ENCODE assay signal across 24 cellular contexts in genomic region chr1:198273901-198274300, GRCh38.
DNase-seq lines count a peak whose midpoint lies in the region; ATAC-seq, FAIRE-seq and TF ChIP-seq lines count a peak whose summit lies in the region.
"Had no signal": no experiment of that assay in that cellular context is flagged by ENCODE, and none has a peak within 500 bp of the region (broad histone marks: within the 10 kb centered on the region; RNA-seq: fewer than 3 reads in every experiment).

No MANE protein-coding gene starts in this region.

- no peak for FAIRE-seq in astrocyte (lab: Jason Lieb, UNC)
- FAIRE-seq: urothelium cell line had no signal

- ATAC-seq in IMR-90 (ENCODE audit: low read depth), result no peak
- ATAC-seq in stimulated activated naive CD8-positive, alpha-beta T cell treated with anti-CD3 and anti-CD28 coated beads, Interleukin-15, Interleukin-2, amounts not matched to agents 100 U/mL and 50 U/mL, for 24 hours, result no peak
- ATAC-seq: activated T-helper 17 cell treated with anti-CD3 and anti-CD28 coated beads, Interleukin-2, amount 50 U/mL, for 72 hours; foreskin keratinocyte; naive thymus-derived CD8-positive, alpha-beta T cell; stimulated activated memory B cell treated with anti-CD40 and anti-IgM and Interleukin-4, amounts not matched to agents 10 μg/mL and 1 μg/mL and 100 μg/mL, for 72 hours had no signal

- CTCF ChIA-PET in IMR-90 (lab: Yijun Ruan, JAX), result interaction anchor here (0.8 kb wide), 1 partner anchor 120 kb away, joined by 3 read pairs; no protein-coding TSS in a partner anchor

- H3K18ac ChIP-seq in IMR-90 (ENCODE audit: low read depth, low read length), result peak overlapping the region; percentile 75; the same call in 1 of the 2 replicates

- intact Hi-C loops in IMR-90 (cut with micrococcal nuclease) (loop anchor here (5.0 to 10.0 kb wide), 3 partner anchors 102 to 189 kb away; partner anchors contain the start of gene NEK7), ascending aorta (cut with DNase I) (no loop called here)

- H3K36me3 ChIP-seq in IMR-90 (ENCODE audit: control insufficient read depth, insufficient read depth, low read length) (peaks cover 3% of the 10 kb centered on the region; the same call in 1 of the 2 replicates), astrocyte (ENCODE audit: insufficient read depth, low read length) (no peaks in the 10 kb centered on the region), smooth muscle cell (ENCODE audit: low read depth) (no peaks in the 10 kb centered on the region), ascending aorta (no peaks in the 10 kb centered on the region)
- H3K36me3 ChIP-seq: ovary had no signal

- POLR2A ChIA-PET in IMR-90 (lab: Charles Lee; ENCODE audit: unreplicated experiment), result no interaction called here

- H3K79me1 ChIP-seq in IMR-90 (ENCODE audit: low read depth in 1 of 2, low read length in 2 of 2), result peaks cover 9 to 26% of the 10 kb centered on the region in 2 experiments

- H3K23ac ChIP-seq in IMR-90 (ENCODE audit: low read depth, low read length), result no peak overlapping the region; the same call in 1 of the 2 replicates

- H3K14ac ChIP-seq in IMR-90 (replicated peaks; ENCODE audit: low read depth, low read length), result no peak overlapping the region; the same call in 1 of the 2 replicates

- no peak overlapping the region for H4K91ac ChIP-seq in IMR-90 (ENCODE audit: insufficient read depth, low read depth, low read length)

- no peak overlapping the region for H2AK9ac ChIP-seq in IMR-90 (replicated peaks; ENCODE audit: low read depth, low read length, poor library complexity)

- H3K4me1 Mint-ChIP-seq in activated naive CD4-positive, alpha-beta T cell treated with anti-CD3 and anti-CD28 coated beads, Interleukin-2, amount 50 U/mL, for 24 hours, result peaks cover 27% of the 10 kb centered on the region
- peaks cover 14% of the 10 kb centered on the region for H3K4me1 Mint-ChIP-seq in astrocyte (ENCODE audit: low read depth, unreplicated experiment)
- H3K4me1 Mint-ChIP-seq: activated T-helper 17 cell treated with anti-CD3 and anti-CD28 coated beads, Interleukin-2, amount 50 U/mL, for 72 hours; stimulated activated memory B cell treated with anti-CD40 and anti-IgM and Interleukin-4, amounts not matched to agents 10 μg/mL and 1 μg/mL and 100 μg/mL, for 72 hours had no signal

- no peak overlapping the region for H3K56ac ChIP-seq in IMR-90 (ENCODE audit: extremely low read depth, insufficient read depth, low read length)

- peak overlapping the region; percentile 14; the same call in 1 of the 2 replicates for H2BK20ac ChIP-seq in IMR-90 (ENCODE audit: low read depth, low read length)

- H3K4ac ChIP-seq in IMR-90 (ENCODE audit: low read depth, low read length), result peak overlapping the region; percentile 4; the same call in 1 of the 2 replicates

- DNase-seq in activated naive CD4-positive, alpha-beta T cell treated with anti-CD3 and anti-CD28 coated beads, Interleukin-2, amount 50 U/mL, for 16 hours, result no peak
- no peak for DNase-seq in IMR-90
- no peak for DNase-seq in astrocyte (ENCODE audit: low read depth)
- DNase-seq in smooth muscle cell (lab: John Stamatoyannopoulos, UW; ENCODE audit: unreplicated experiment), result no peak
- DNase-seq in DMS53 (lab: John Stamatoyannopoulos, UW), result no peak
- DNase-seq in stimulated activated naive CD8-positive, alpha-beta T cell treated with anti-CD3 and anti-CD28 coated beads, Interleukin-15, Interleukin-2, amounts not matched to agents 100 U/mL and 50 U/mL, for 24 hours, result no peak
- no peak for DNase-seq in ascending aorta (ENCODE audit: low spot score in 2 of 2)
- DNase-seq: activated CD4-positive, alpha-beta T cell treated with anti-CD3 and anti-CD28 coated beads for 48 hours; erythroblast; foreskin keratinocyte; midbrain; naive thymus-derived CD8-positive, alpha-beta T cell; NCI-H1436 treated with DMSO at 0.1 percent for 48 hours; NCI-H526; ovary; spleen; stimulated activated CD4-positive, alpha-beta T cell treated with anti-CD3 and anti-CD28 coated beads, Interleukin-2, amount 100 ng/mL, for 48 hours had no signal

- BruUV-seq in IMR-90 (replicated peaks; lab: Mats Ljungman, UMichigan), result no TSS peak

- dilution Hi-C loops in IMR-90 (cut with HindIII; ENCODE audit: low sequenced_read_pairs, unreplicated experiment), result no loop called here

- H3K9me1 ChIP-seq in IMR-90 (ENCODE audit: insufficient read depth, low read length), result no peaks in the 10 kb centered on the region

- no peak overlapping the region for H2BK15ac ChIP-seq in IMR-90 (ENCODE audit: low read depth, low read length)

- no peak overlapping the region; the same call in 1 of the 2 replicates for H2AK5ac ChIP-seq in IMR-90 (ENCODE audit: low read depth, low read length)

- no peak overlapping the region for H3K4me3 ChIP-seq in IMR-90 (ENCODE audit: insufficient read depth, low read depth, low read length)
- no peak overlapping the region for H3K4me3 ChIP-seq in astrocyte (ENCODE audit: insufficient read depth, low read depth, low read length)
- H3K4me3 ChIP-seq in smooth muscle cell, result no peak overlapping the region
- H3K4me3 ChIP-seq in ascending aorta, result no peak overlapping the region
- H3K4me3 ChIP-seq: BLaER1 treated with 17β-estradiol and CSF1 and Interleukin-3, amounts not matched to agents 10 nM and 100 nM; ovary; spleen had no signal

- H4K5ac ChIP-seq in IMR-90 (ENCODE audit: low read depth, low read length), result peak overlapping the region; percentile 55; the same call in 1 of the 2 replicates

- no peaks in the 10 kb centered on the region for H3K27me3 ChIP-seq in IMR-90 (ENCODE audit: control insufficient read depth, insufficient read depth, low read length)
- H3K27me3 ChIP-seq in astrocyte (ENCODE audit: insufficient read depth, low read length), result no peaks in the 10 kb centered on the region
- H3K27me3 ChIP-seq in smooth muscle cell (ENCODE audit: low read depth), result no peaks in the 10 kb centered on the region
- H3K27me3 ChIP-seq in ascending aorta, result no peaks in the 10 kb centered on the region
- H3K27me3 ChIP-seq: BLaER1 treated with 17β-estradiol and CSF1 and Interleukin-3, amounts not matched to agents 10 nM and 100 nM; foreskin keratinocyte; ovary; spleen had no signal

- H3K9me3 ChIP-seq in IMR-90 (ENCODE audit: control insufficient read depth, insufficient read depth, low read length), result no peaks in the 10 kb centered on the region; the same call in 1 of the 2 replicates
- H3K9me3 ChIP-seq in astrocyte (ENCODE audit: insufficient read depth, low read depth, low read length), result no peaks in the 10 kb centered on the region
- H3K9me3 ChIP-seq in smooth muscle cell (replicated peaks; ENCODE audit: low read depth), result no peaks in the 10 kb centered on the region
- H3K9me3 ChIP-seq in ascending aorta, result no peaks in the 10 kb centered on the region
- H3K9me3 ChIP-seq: BLaER1 treated with 17β-estradiol and CSF1 and Interleukin-3, amounts not matched to agents 10 nM and 100 nM; ovary; spleen had no signal

- H3K27me3 Mint-ChIP-seq in activated naive CD4-positive, alpha-beta T cell treated with anti-CD3 and anti-CD28 coated beads, Interleukin-2, amount 50 U/mL, for 24 hours, result no peaks in the 10 kb centered on the region
- no peaks in the 10 kb centered on the region for H3K27me3 Mint-ChIP-seq in astrocyte (ENCODE audit: low read depth, unreplicated experiment)
- H3K27me3 Mint-ChIP-seq: activated naive CD8-positive, alpha-beta T cell; activated T-helper 17 cell treated with anti-CD3 and anti-CD28 coated beads, Interleukin-2, amount 50 U/mL, for 72 hours; naive thymus-derived CD8-positive, alpha-beta T cell; stimulated activated memory B cell treated with anti-CD40 and anti-IgM and Interleukin-4, amounts not matched to agents 10 μg/mL and 1 μg/mL and 100 μg/mL, for 72 hours had no signal

- H3K9ac ChIP-seq in IMR-90 (ENCODE audit: low read depth, low read length) (no peak overlapping the region), astrocyte (ENCODE audit: low read length) (no peak overlapping the region), smooth muscle cell (ENCODE audit: low read depth) (no peak overlapping the region)
- H3K9ac ChIP-seq: BLaER1 treated with 17β-estradiol and CSF1 and Interleukin-3, amounts not matched to agents 10 nM and 100 nM had no signal

- H3K4me2 ChIP-seq in IMR-90 (ENCODE audit: low read depth, low read length) (no peak overlapping the region), astrocyte (ENCODE audit: low read length) (no peak overlapping the region), smooth muscle cell (peak overlapping the region; percentile 73)
- H3K4me2 ChIP-seq: BLaER1 treated with 17β-estradiol and CSF1 and Interleukin-3, amounts not matched to agents 10 nM and 100 nM had no signal

- H3K4me3 Mint-ChIP-seq in activated naive CD4-positive, alpha-beta T cell treated with anti-CD3 and anti-CD28 coated beads, Interleukin-2, amount 50 U/mL, for 24 hours, result no peak overlapping the region
- H3K4me3 Mint-ChIP-seq in astrocyte (ENCODE audit: unreplicated experiment), result no peak overlapping the region
- H3K4me3 Mint-ChIP-seq: activated naive CD8-positive, alpha-beta T cell; activated T-helper 17 cell treated with anti-CD3 and anti-CD28 coated beads, Interleukin-2, amount 50 U/mL, for 72 hours; naive thymus-derived CD8-positive, alpha-beta T cell; stimulated activated memory B cell treated with anti-CD40 and anti-IgM and Interleukin-4, amounts not matched to agents 10 μg/mL and 1 μg/mL and 100 μg/mL, for 72 hours had no signal

- H3K27ac ChIP-seq in IMR-90 (ENCODE audit: insufficient read depth, low read length), result no peak overlapping the region
- H3K27ac ChIP-seq in astrocyte (ENCODE audit: low read depth, low read length), result peak overlapping the region; percentile 54
- H3K27ac ChIP-seq in smooth muscle cell (ENCODE audit: low read depth), result peak overlapping the region; percentile 70
- no peak overlapping the region for H3K27ac ChIP-seq in ascending aorta
- H3K27ac ChIP-seq: BLaER1 treated with 17β-estradiol and CSF1 and Interleukin-3, amounts not matched to agents 10 nM and 100 nM; foreskin keratinocyte; ovary; VCaP had no signal

- H2AFZ ChIP-seq in IMR-90 (replicated peaks; ENCODE audit: low read length, poor library complexity), result no peak overlapping the region
- H2AFZ ChIP-seq in astrocyte (ENCODE audit: low read depth, low read length), result no peak overlapping the region
- no peak overlapping the region for H2AFZ ChIP-seq in smooth muscle cell (ENCODE audit: low read depth)

- no peaks in the 10 kb centered on the region for H3K36me3 Mint-ChIP-seq in activated naive CD4-positive, alpha-beta T cell treated with anti-CD3 and anti-CD28 coated beads, Interleukin-2, amount 50 U/mL, for 24 hours
- H3K36me3 Mint-ChIP-seq in astrocyte (ENCODE audit: low read depth, unreplicated experiment), result peaks cover 7% of the 10 kb centered on the region
- H3K36me3 Mint-ChIP-seq: activated naive CD8-positive, alpha-beta T cell; stimulated activated memory B cell treated with anti-CD40 and anti-IgM and Interleukin-4, amounts not matched to agents 10 μg/mL and 1 μg/mL and 100 μg/mL, for 72 hours had no signal

- H3K27ac Mint-ChIP-seq in activated naive CD4-positive, alpha-beta T cell treated with anti-CD3 and anti-CD28 coated beads, Interleukin-2, amount 50 U/mL, for 24 hours, result peak overlapping the region; percentile 35
- peak overlapping the region; percentile 34 for H3K27ac Mint-ChIP-seq in astrocyte (ENCODE audit: unreplicated experiment)
- H3K27ac Mint-ChIP-seq: activated T-helper 17 cell treated with anti-CD3 and anti-CD28 coated beads, Interleukin-2, amount 50 U/mL, for 72 hours; stimulated activated memory B cell treated with anti-CD40 and anti-IgM and Interleukin-4, amounts not matched to agents 10 μg/mL and 1 μg/mL and 100 μg/mL, for 72 hours had no signal

- peak overlapping the region; percentile 53 for H2BK5ac ChIP-seq in IMR-90 (ENCODE audit: low read depth, low read length, poor library complexity, severe bottlenecking)

- H3K79me2 ChIP-seq in astrocyte (ENCODE audit: insufficient read depth, low read length), result peaks cover 59% of the 10 kb centered on the region
- peaks cover 22% of the 10 kb centered on the region for H3K79me2 ChIP-seq in smooth muscle cell (ENCODE audit: low read depth)

- in situ Hi-C loops in IMR-90 (cut with MboI; ENCODE audit: low sequenced_read_pairs), result no loop called here

- no peak for TF ChIP-seq RAD21 in IMR-90 (IDR thresholded peaks at IDR 0.05; ENCODE audit: low read length)

- peak overlapping the region; percentile 52; the same call in 1 of the 2 replicates for H2BK120ac ChIP-seq in IMR-90 (ENCODE audit: low read depth, low read length)

- TF ChIP-seq CTCF in IMR-90 (conservative IDR thresholded peaks at IDR 0.05; ENCODE audit: low read depth, low read length) (no peak), astrocyte (IDR thresholded peaks at IDR 0.05; ENCODE audit: insufficient read depth, low read depth, low read length) (no peak), smooth muscle cell (IDR thresholded peaks at IDR 0.05; ENCODE audit: borderline replicate concordance, insufficient read depth, poor library complexity, severe bottlenecking) (no peak), ascending aorta (IDR thresholded peaks at IDR 0.05) (no peak)

- no peak for TF ChIP-seq POLR2A in IMR-90 (IDR thresholded peaks at IDR 0.05; ENCODE audit: low read depth, low read length)

- H4K20me1 ChIP-seq in IMR-90 (ENCODE audit: insufficient read depth, low read length), result no peaks in the 10 kb centered on the region
- no peaks in the 10 kb centered on the region for H4K20me1 ChIP-seq in astrocyte (ENCODE audit: insufficient read depth, low read length)
- no peaks in the 10 kb centered on the region for H4K20me1 ChIP-seq in smooth muscle cell (ENCODE audit: low read depth)

- peaks cover under 1% of the 10 kb centered on the region for H3F3A ChIP-seq in smooth muscle cell (ENCODE audit: low read depth)

- H4K8ac ChIP-seq in IMR-90 (ENCODE audit: low read depth in 2 of 2, low read length in 2 of 2), result peak overlapping the region; percentile 31 to 61; a peak in 2 of 4 replicates

- H3K4me1 ChIP-seq in IMR-90 (ENCODE audit: control insufficient read depth, insufficient read depth, low read length), result peaks cover 3% of the 10 kb centered on the region
- peaks cover 41% of the 10 kb centered on the region for H3K4me1 ChIP-seq in astrocyte (ENCODE audit: insufficient read depth, low read length)
- peaks cover 12% of the 10 kb centered on the region for H3K4me1 ChIP-seq in smooth muscle cell (ENCODE audit: low read depth)
- H3K4me1 ChIP-seq in ascending aorta, result peaks cover 0 to 20% of the 10 kb centered on the region in 2 donors
- H3K4me1 ChIP-seq: BLaER1 treated with 17β-estradiol and CSF1 and Interleukin-3, amounts not matched to agents 10 nM and 100 nM had no signal

- no peaks in the 10 kb centered on the region for H3K9me3 Mint-ChIP-seq in activated naive CD4-positive, alpha-beta T cell treated with anti-CD3 and anti-CD28 coated beads, Interleukin-2, amount 50 U/mL, for 24 hours
- H3K9me3 Mint-ChIP-seq in astrocyte (ENCODE audit: unreplicated experiment), result no peaks in the 10 kb centered on the region
- H3K9me3 Mint-ChIP-seq: activated T-helper 17 cell treated with anti-CD3 and anti-CD28 coated beads, Interleukin-2, amount 50 U/mL, for 72 hours; naive thymus-derived CD8-positive, alpha-beta T cell; stimulated activated memory B cell treated with anti-CD40 and anti-IgM and Interleukin-4, amounts not matched to agents 10 μg/mL and 1 μg/mL and 100 μg/mL, for 72 hours had no signal

Comparison
In these comparisons a context has a peak if more than half of its experiments do, and no peak if none do; other contexts are left out.
1. H3K27ac ChIP-seq: peak in astrocyte (single experiment) and smooth muscle cell (single experiment); none in IMR-90 (single experiment) and ascending aorta (0 of 2).